ENCODE assay signal across 15 cellular contexts in the genomic region with DNA sequence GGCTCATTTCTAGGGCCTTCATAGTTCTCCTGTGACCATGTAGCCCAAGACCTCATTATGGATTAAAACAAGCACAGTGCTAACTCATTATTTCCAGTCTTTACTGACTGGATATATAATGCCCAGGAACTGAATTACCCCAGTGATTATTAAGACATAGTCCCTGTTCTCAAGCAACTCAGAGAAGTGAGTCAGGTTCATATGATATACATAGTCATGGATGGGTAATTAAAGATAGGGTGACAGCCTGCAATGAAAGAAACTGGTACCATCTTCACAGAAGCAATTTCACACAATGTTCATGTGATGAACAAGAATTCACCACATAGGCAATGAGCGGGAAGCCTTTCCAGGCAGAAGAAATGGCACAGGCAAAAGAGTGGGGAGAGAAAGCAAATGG. TPM values are rescaled to one million over a fixed set of nuclear protein-coding genes. Genes with fewer than 3 reads are reported as not detected.
DNase-seq lines count a peak whose midpoint lies in the region; ATAC-seq and TF ChIP-seq lines count a peak whose summit lies in the region.
"Had no signal": no experiment of that assay in that cellular context is flagged by ENCODE, and none has a peak within 500 bp of the region (broad histone marks: within the 10 kb centered on the region; RNA-seq: fewer than 3 reads in every experiment).

No MANE protein-coding gene starts in this region.

- H3K36me3 ChIP-seq in neutrophil (peaks cover 41% of the 10 kb centered on the region), WERI-Rb-1 (peaks cover 82% of the 10 kb centered on the region)

- H3K4me3 ChIP-seq in NB4 (ENCODE audit: low read depth, low read length) (peak overlapping the region; percentile 91), neutrophil (ENCODE audit: low read depth in 1 of 2, low read length in 1 of 2) (no peak overlapping the region), WERI-Rb-1 (ENCODE audit: low read depth, low read length) (no peak overlapping the region)

- H3K27ac Mint-ChIP-seq in activated naive CD4-positive, alpha-beta T cell treated with anti-CD3 and anti-CD28 coated beads for 36 hours: peak overlapping the region; percentile 62
- H3K27ac Mint-ChIP-seq in brain: peak overlapping the region in 2 of 5 experiments; percentile 4 to 31
- peak overlapping the region in 1 of 2 donors; percentile 6 for H3K27ac Mint-ChIP-seq in effector memory CD8-positive, alpha-beta T cell
- H3K27ac Mint-ChIP-seq: activated naive CD4-positive, alpha-beta T cell treated with anti-CD3 and anti-CD28 coated beads, Interleukin-2, amount 10 ng/mL, durations not matched to agents 7 days and 5 days; IgD-negative memory B cell had no signal

- TF ChIP-seq CTCF in NB4 (IDR thresholded peaks at IDR 0.05; ENCODE audit: low read depth, low read length): no peak
- TF ChIP-seq CTCF in brain (conservative IDR thresholded peaks at IDR 0.05): no peak
- TF ChIP-seq CTCF in neutrophil (IDR thresholded peaks at IDR 0.05): no peak
- no peak for TF ChIP-seq CTCF in WERI-Rb-1 (IDR thresholded peaks at IDR 0.05; ENCODE audit: low read depth, low read length)

- H3K27me3 Mint-ChIP-seq in activated naive CD4-positive, alpha-beta T cell treated with anti-CD3 and anti-CD28 coated beads for 36 hours (ENCODE audit: low read depth): no peaks in the 10 kb centered on the region
- peaks cover 11% of the 10 kb centered on the region for H3K27me3 Mint-ChIP-seq in brain
- H3K27me3 Mint-ChIP-seq in effector memory CD8-positive, alpha-beta T cell: no peaks in the 10 kb centered on the region
- H3K27me3 Mint-ChIP-seq: activated naive CD4-positive, alpha-beta T cell treated with anti-CD3 and anti-CD28 coated beads, Interleukin-2, amount 10 ng/mL, durations not matched to agents 7 days and 5 days; IgD-negative memory B cell had no signal

- H3K9me3 ChIP-seq in neutrophil (no peaks in the 10 kb centered on the region), WERI-Rb-1 (ENCODE audit: severe bottlenecking) (no peaks in the 10 kb centered on the region)

- no peaks in the 10 kb centered on the region for H3K9me3 Mint-ChIP-seq in activated naive CD4-positive, alpha-beta T cell treated with anti-CD3 and anti-CD28 coated beads for 36 hours
- peaks cover 0 to 3% (median 0%) of the 10 kb centered on the region in 5 experiments for H3K9me3 Mint-ChIP-seq in brain
- no peaks in the 10 kb centered on the region for H3K9me3 Mint-ChIP-seq in effector memory CD8-positive, alpha-beta T cell
- H3K9me3 Mint-ChIP-seq: activated naive CD4-positive, alpha-beta T cell treated with anti-CD3 and anti-CD28 coated beads, Interleukin-2, amount 10 ng/mL, durations not matched to agents 7 days and 5 days; IgD-negative memory B cell had no signal

- no peak overlapping the region for H3K4me3 Mint-ChIP-seq in activated naive CD4-positive, alpha-beta T cell treated with anti-CD3 and anti-CD28 coated beads for 36 hours
- H3K4me3 Mint-ChIP-seq in brain: peak overlapping the region; percentile 28 to 96 (median 72)
- no peak overlapping the region for H3K4me3 Mint-ChIP-seq in effector memory CD8-positive, alpha-beta T cell
- H3K4me3 Mint-ChIP-seq: activated naive CD4-positive, alpha-beta T cell treated with anti-CD3 and anti-CD28 coated beads, Interleukin-2, amount 10 ng/mL, durations not matched to agents 7 days and 5 days had no signal

- ATAC-seq in effector memory CD8-positive, alpha-beta T cell (replicated peaks): no peak
- ATAC-seq: right cardiac atrium, Right ventricle myocardium inferior had no signal

- H3K27ac ChIP-seq in neutrophil (peak overlapping the region; percentile 76), WERI-Rb-1 (no peak overlapping the region)

- H3K4me1 Mint-ChIP-seq in activated naive CD4-positive, alpha-beta T cell treated with anti-CD3 and anti-CD28 coated beads for 36 hours (ENCODE audit: low read depth): peaks cover 45% of the 10 kb centered on the region
- H3K4me1 Mint-ChIP-seq in brain: peaks cover 35% of the 10 kb centered on the region
- H3K4me1 Mint-ChIP-seq in effector memory CD8-positive, alpha-beta T cell (ENCODE audit: low read depth in 2 of 2): peaks cover 38 to 40% of the 10 kb centered on the region in 2 donors

- intact Hi-C loops in activated naive CD4-positive, alpha-beta T cell treated with anti-CD3 and anti-CD28 coated beads for 36 hours (cut with micrococcal nuclease): no loop called here

- H3K27me3 ChIP-seq in neutrophil: no peaks in the 10 kb centered on the region
- H3K27me3 ChIP-seq in WERI-Rb-1 (ENCODE audit: insufficient read depth, low read depth, severe bottlenecking): no peaks in the 10 kb centered on the region

- CTCF ChIA-PET in activated naive CD4-positive, alpha-beta T cell treated with anti-CD3 and anti-CD28 coated beads for 36 hours (lab: Charles Lee): no interaction called here

- TF ChIP-seq POLR2A in NB4 (IDR thresholded peaks at IDR 0.05; ENCODE audit: extremely low read depth, insufficient read length): no peak

- H3K4me1 ChIP-seq in neutrophil (ENCODE audit: control insufficient read depth in 1 of 2, insufficient read depth in 1 of 2, low read depth in 1 of 2, low read length in 1 of 2): peaks cover 67 to 70% of the 10 kb centered on the region in 2 experiments

- H3K36me3 Mint-ChIP-seq in activated naive CD4-positive, alpha-beta T cell treated with anti-CD3 and anti-CD28 coated beads for 36 hours (ENCODE audit: low read depth): peaks cover 56% of the 10 kb centered on the region
- H3K36me3 Mint-ChIP-seq in brain: peaks cover 67% of the 10 kb centered on the region
- H3K36me3 Mint-ChIP-seq in effector memory CD8-positive, alpha-beta T cell (ENCODE audit: insufficient read depth): peaks cover 62% of the 10 kb centered on the region

- DNase-seq in activated naive CD4-positive, alpha-beta T cell treated with anti-CD3 and anti-CD28 coated beads for 36 hours: no peak
- no peak for DNase-seq in activated naive CD4-positive, alpha-beta T cell (lab: John Stamatoyannopoulos, UW)
- DNase-seq in NB4 (ENCODE audit: low read depth): no peak
- DNase-seq in mesenteric fat pad (ENCODE audit: low spot score): no peak
- DNase-seq in WERI-Rb-1: no peak
- no peak for DNase-seq in effector memory CD8-positive, alpha-beta T cell
- DNase-seq: activated naive CD4-positive, alpha-beta T cell treated with anti-CD3 and anti-CD28 coated beads, Interleukin-2, amount 10 ng/mL, durations not matched to agents 7 days and 5 days; hippocampal formation; NCI-H2029; NCI-H446; right cardiac atrium had no signal

RNA-seq across cellular contexts. Expression of a gene that starts 3.5 kb away (rescaled TPM):
- total RNA-seq in activated naive CD4-positive, alpha-beta T cell treated with anti-CD3 and anti-CD28 coated beads for 36 hours: 10 to 100 TPM; 35.8 to 41.4 TPM
- 54.7 TPM for polyA plus RNA-seq in brain (ENCODE audit: insufficient read depth, low read depth, low replicate concordance)
- 39.6 TPM for total RNA-seq in mesenteric fat pad

Comparison
In these comparisons a context has a peak if more than half of its experiments do, and no peak if none do; other contexts are left out.
1. H3K4me3 Mint-ChIP-seq: peak in brain (5 of 5); none in activated naive CD4-positive, alpha-beta T cell treated with anti-CD3 and anti-CD28 coated beads for 36 hours (single experiment) and effector memory CD8-positive, alpha-beta T cell (0 of 2).